1 cellular context compared by ENCODE assay signal in the genomic region with DNA sequence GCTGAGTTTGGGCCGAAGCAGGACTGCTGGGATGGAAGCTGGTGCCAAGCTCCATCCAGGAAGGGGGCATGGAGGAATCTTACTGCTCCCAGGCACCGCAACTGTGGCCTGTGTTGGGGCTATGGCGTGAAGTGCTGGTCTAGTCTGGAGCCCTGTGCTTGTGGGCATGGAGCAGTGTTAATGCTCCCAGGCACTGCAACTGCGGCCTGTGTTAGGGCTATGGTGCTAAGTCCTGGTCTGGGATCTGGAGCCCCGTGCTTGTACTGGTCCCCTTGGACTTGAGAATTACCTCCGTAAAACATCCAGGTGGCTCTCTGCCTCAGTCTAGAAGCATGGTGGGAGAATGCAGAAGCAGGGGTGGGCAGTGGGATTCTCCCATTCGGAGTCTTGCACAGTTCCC.
TF ChIP-seq lines count a peak whose summit lies in the region.

No MANE protein-coding gene starts in this region.

TF ChIP-seq in H1, 55 proteins besides CTCF, POLR2A, EP300 and RAD21 (continued from another document):
- TF ChIP-seq SAP30 (IDR thresholded peaks at IDR 0.05; ENCODE audit: insufficient read depth, insufficient replicate concordance, low read length) = no peak
- TF ChIP-seq TBP (IDR thresholded peaks at IDR 0.05; ENCODE audit: low read depth, low read length) = no peak
